Comparison of ENCODE assay signal across 11 cellular contexts in genomic region chr9:116452227-116452626, GRCh38.
"Had no signal": no experiment of that assay in that cellular context is flagged by ENCODE, and none has a peak within 500 bp of the region (broad histone marks: within the 10 kb centered on the region; RNA-seq: fewer than 3 reads in every experiment).

No MANE protein-coding gene starts in this region.

- H3K4me1 ChIP-seq: HAP-1 had no signal

- H3K36me3 ChIP-seq: HAP-1 had no signal

- H3K4me2 ChIP-seq: GM23338 had no signal

- H2AFZ ChIP-seq: GM23248, GM23338 had no signal

- H3K9ac ChIP-seq: GM23248 had no signal

- DNase-seq: GM23248, GOT3, H7, H9, HCEC 1CT, HFFc6 had no signal

- H3K4me3 ChIP-seq: GM23248, GM23338, HAP-1 had no signal

- H3K4me3 Mint-ChIP-seq: GM23338, H9, HFFc6 had no signal

- H3K27ac Mint-ChIP-seq: GM23338, H9, HFFc6 had no signal

- H3K27ac ChIP-seq: GM23248 had no signal

- ATAC-seq: GM23338, HCT116 had no signal

- FAIRE-seq: H1, H54 had no signal
